Comparison of ENCODE assay signal across 7 cellular contexts in the genomic region with DNA sequence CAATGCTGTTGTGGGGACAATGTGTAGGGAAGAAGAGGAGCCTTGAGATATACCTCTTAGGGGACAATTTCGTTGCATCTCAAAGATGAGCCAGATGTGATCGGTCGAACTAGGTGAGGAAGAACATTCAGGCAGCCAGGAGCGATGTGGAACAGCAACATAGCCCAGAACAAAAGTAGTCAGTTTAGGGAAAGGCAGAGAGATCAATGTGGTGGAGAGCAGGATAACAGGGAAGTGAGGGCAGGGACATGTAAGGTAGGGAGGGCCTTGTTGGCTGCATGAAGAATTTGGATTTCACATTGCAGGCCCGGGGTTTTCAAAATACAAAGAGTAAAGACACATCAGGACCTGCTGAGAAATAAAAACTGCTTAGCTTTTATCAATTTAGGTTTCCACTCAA.
"Had no signal": no experiment of that assay in that cellular context is flagged by ENCODE, and none has a peak within 500 bp of the region (broad histone marks: within the 10 kb centered on the region; RNA-seq: fewer than 3 reads in every experiment).

No MANE protein-coding gene starts in this region.

- H2AFZ ChIP-seq: GM23248 had no signal

- H3K27ac ChIP-seq: GM23248 had no signal

- DNase-seq: GM23248, H7, KG1 had no signal

- H3K9ac ChIP-seq: GM23248 had no signal

- ATAC-seq: HCT116 had no signal

- H3K9me3 ChIP-seq: HAP-1 had no signal

- H3K4me3 ChIP-seq: GM23248, HAP-1 had no signal

- H3K36me3 ChIP-seq: HAP-1 had no signal

- H3K9me3 Mint-ChIP-seq: IgD-negative memory B cell had no signal

- H3K4me3 Mint-ChIP-seq: IgD-negative memory B cell had no signal

- FAIRE-seq: HTR-8/SVneo had no signal

- H3K36me3 Mint-ChIP-seq: IgD-negative memory B cell had no signal

- H3K27ac Mint-ChIP-seq: IgD-negative memory B cell had no signal
